In genomic region chr1:15427280-15427666, GRCh38 we compare ENCODE assay signal across 18 cellular contexts. TPM values are rescaled to one million over a fixed set of nuclear protein-coding genes. Genes with fewer than 3 reads are reported as not detected.
DNase-seq lines count a peak whose midpoint lies in the region; ATAC-seq and TF ChIP-seq lines count a peak whose summit lies in the region.
"Had no signal": no experiment of that assay in that cellular context is flagged by ENCODE, and none has a peak within 500 bp of the region (broad histone marks: within the 10 kb centered on the region; RNA-seq: fewer than 3 reads in every experiment).

No MANE protein-coding gene starts in this region.

- no peaks in the 10 kb centered on the region for H3K27me3 ChIP-seq in WERI-Rb-1 (ENCODE audit: insufficient read depth, low read depth, severe bottlenecking)
- H3K27me3 ChIP-seq in prostate gland (replicated peaks; ENCODE audit: insufficient read depth): no peaks in the 10 kb centered on the region
- H3K27me3 ChIP-seq in GM23338 (ENCODE audit: insufficient read depth): no peaks in the 10 kb centered on the region

- H3K79me2 ChIP-seq in GM23338 (replicated peaks; ENCODE audit: insufficient read depth): no peaks in the 10 kb centered on the region

- ATAC-seq in left cardiac atrium (peak; percentile 52 to 60), GM23338 (no peak)

- H3K4me3 ChIP-seq in WERI-Rb-1 (ENCODE audit: low read depth, low read length) (no peak overlapping the region), prostate gland (no peak overlapping the region), GM23338 (no peak overlapping the region)
- H3K4me3 ChIP-seq: psoas muscle had no signal

- H3K36me3 Mint-ChIP-seq in CD14-positive monocyte (peaks cover 64 to 94% of the 10 kb centered on the region in 2 donors), GM23338 (ENCODE audit: low read depth) (no peaks in the 10 kb centered on the region; the same call in 2 of the 3 replicates)

- intact Hi-C loops in CD14-positive monocyte (cut with micrococcal nuclease): no loop called here
- intact Hi-C loops in left cardiac atrium (cut with DNase I): no loop called here
- intact Hi-C loops in prostate gland (cut with DNase I): no loop called here

- H3K9me3 ChIP-seq in WERI-Rb-1 (ENCODE audit: severe bottlenecking) (no peaks in the 10 kb centered on the region), prostate gland (no peaks in the 10 kb centered on the region)
- H3K9me3 ChIP-seq: psoas muscle had no signal

- H3K4me2 ChIP-seq in GM23338: no peak overlapping the region

- TF ChIP-seq CTCF in CD14-positive monocyte (IDR thresholded peaks at IDR 0.05) (no peak), WERI-Rb-1 (IDR thresholded peaks at IDR 0.05; ENCODE audit: low read depth, low read length) (no peak), prostate gland (IDR thresholded peaks at IDR 0.05) (no peak), GM23338 (conservative IDR thresholded peaks at IDR 0.05; ENCODE audit: low read depth in 2 of 2) (no peak)

- H3K4me1 Mint-ChIP-seq in CD14-positive monocyte (peaks cover 54% of the 10 kb centered on the region), GM23338 (peaks cover 10% of the 10 kb centered on the region; the same call in 2 of the 3 replicates)

- H3K4me1 ChIP-seq in prostate gland (replicated peaks) (peaks cover 6% of the 10 kb centered on the region), GM23338 (ENCODE audit: insufficient read depth) (no peaks in the 10 kb centered on the region)
- H3K4me1 ChIP-seq: psoas muscle had no signal

- no peaks in the 10 kb centered on the region for H3K9me2 ChIP-seq in GM23338 (ENCODE audit: insufficient read depth)

- H3K27me3 Mint-ChIP-seq in CD14-positive monocyte (ENCODE audit: low read depth in 3 of 3) (no peaks in the 10 kb centered on the region), GM23338 (ENCODE audit: insufficient read depth, low read depth, poor library complexity) (peaks cover 13% of the 10 kb centered on the region)
- H3K27me3 Mint-ChIP-seq: stimulated activated naive CD8-positive, alpha-beta T cell treated with anti-CD3 and anti-CD28 coated beads, Interleukin-15, Interleukin-2, amounts not matched to agents 100 ng/mL and 50 ng/mL, for 24 hours had no signal

- DNase-seq in CD14-positive monocyte (ENCODE audit: low spot score) (no peak), WERI-Rb-1 (no peak), left cardiac atrium (no peak), prostate gland (ENCODE audit: low spot score) (no peak), GM23338 (ENCODE audit: low spot score) (no peak), NCI-H1694 (lab: John Stamatoyannopoulos, UW) (no peak)
- no peak for DNase-seq in stimulated activated CD4-positive, alpha-beta T cell treated with anti-CD3 and anti-CD28 coated beads, Interleukin-15, amount 100 ng/mL, for 24 hours
- DNase-seq in stimulated activated CD4-positive, alpha-beta T cell treated with anti-CD3 and anti-CD28 coated beads, Interleukin-2, amount 100 ng/mL, for 48 hours: no peak
- DNase-seq: activated effector memory CD4-positive, alpha-beta T cell treated with anti-CD3 and anti-CD28 coated beads, Interleukin-2, amount 50 U/mL, for 16 hours; aorta; COR-L47; H9; NCI-H1436; SHP77 had no signal

- no peaks in the 10 kb centered on the region for H3F3A ChIP-seq in GM23338 (replicated peaks; ENCODE audit: low read depth)

- H3K4me3 Mint-ChIP-seq in CD14-positive monocyte: no peak overlapping the region
- H3K4me3 Mint-ChIP-seq in GM23338: no peak overlapping the region
- H3K4me3 Mint-ChIP-seq: H9; stimulated activated naive CD8-positive, alpha-beta T cell treated with anti-CD3 and anti-CD28 coated beads, Interleukin-15, Interleukin-2, amounts not matched to agents 100 ng/mL and 50 ng/mL, for 24 hours; T-helper 1 cell treated with Interleukin-12 subunit alpha and Interleukin-12 subunit beta and Interleukin-4 antibody, amounts not matched to agents 30 μg/mL and 1 μg/mL, for 36 hours had no signal

- no peak overlapping the region for H2AFZ ChIP-seq in GM23338

- H3K9me3 Mint-ChIP-seq in CD14-positive monocyte (peaks cover 0 to 2% (median 0%) of the 10 kb centered on the region in 7 donors), GM23338 (no peaks in the 10 kb centered on the region)
- H3K9me3 Mint-ChIP-seq: H9; stimulated activated naive CD8-positive, alpha-beta T cell treated with anti-CD3 and anti-CD28 coated beads, Interleukin-15, Interleukin-2, amounts not matched to agents 100 ng/mL and 50 ng/mL, for 24 hours; T-helper 1 cell treated with Interleukin-12 subunit alpha and Interleukin-12 subunit beta and Interleukin-4 antibody, amounts not matched to agents 30 μg/mL and 1 μg/mL, for 36 hours had no signal

- H3K27ac Mint-ChIP-seq in CD14-positive monocyte (peak overlapping the region; percentile 80 to 97 (median 89)), GM23338 (no peak overlapping the region)

- H3K36me3 ChIP-seq in WERI-Rb-1 (peaks cover 75% of the 10 kb centered on the region), prostate gland (no peaks in the 10 kb centered on the region), GM23338 (ENCODE audit: insufficient read depth) (no peaks in the 10 kb centered on the region)

- peak overlapping the region; percentile 31 for H3K27ac ChIP-seq in WERI-Rb-1
- peak overlapping the region; percentile 44 to 62 for H3K27ac ChIP-seq in prostate gland
- H3K27ac ChIP-seq in GM23338 (ENCODE audit: low read depth): no peak overlapping the region
- H3K27ac ChIP-seq: psoas muscle had no signal

- H4K20me1 ChIP-seq in GM23338 (replicated peaks; ENCODE audit: insufficient read depth): no peaks in the 10 kb centered on the region

- WGBS in prostate gland: 34% methylated on average over 6 of the region's 6 CpGs

- no peak for TF ChIP-seq POLR2A in prostate gland (IDR thresholded peaks at IDR 0.05)

TF ChIP-seq in GM23338, 12 proteins besides CTCF, POLR2A, EP300 and RAD21:
- no peak for TF ChIP-seq EZH2 (IDR thresholded peaks at IDR 0.05; ENCODE audit: low read depth, unreplicated experiment)
- TF ChIP-seq STAT1 (IDR thresholded peaks at IDR 0.05; ENCODE audit: unreplicated experiment): no peak
- TF ChIP-seq NANOG (IDR thresholded peaks at IDR 0.05; ENCODE audit: borderline replicate concordance): no peak
- TF ChIP-seq ZNF114 (CRISPR knock-in tag; IDR thresholded peaks at IDR 0.05): no peak
- TF ChIP-seq POLR2AphosphoS5 (IDR thresholded peaks at IDR 0.05; ENCODE audit: low read depth): no peak
- no peak for TF ChIP-seq JUNB (IDR thresholded peaks at IDR 0.05; ENCODE audit: unreplicated experiment)
- no peak for TF ChIP-seq ZNF331 (CRISPR knock-in tag; IDR thresholded peaks at IDR 0.05; ENCODE audit: low read depth)
- no peak for TF ChIP-seq REST (IDR thresholded peaks at IDR 0.05; ENCODE audit: unreplicated experiment)

RNA-seq across cellular contexts. Expression of gene CTRC, which starts 11.0 kb away (rescaled TPM):
- polyA plus RNA-seq in CD14-positive monocyte (not detected), GM23338 (2016; fragmentation: Nextera tagmentation; extraction: Ambion mirVana) (not detected in 2 replicates)
- total RNA-seq in left cardiac atrium (not detected), prostate gland (not detected)
- 0.24 TPM in 1 of 2 replicates, not detected in the other for total RNA-seq in GM23338 (2014; rRNA removed; shearing (Covaris generic))
- total RNA-seq: H9, LHCN-M2 had no signal

RNA-seq across cellular contexts. Expression of gene EFHD2, which starts 17.6 kb away (rescaled TPM):
- 100 to 1,000 TPM; 323 to 329 TPM for polyA plus RNA-seq in CD14-positive monocyte
- total RNA-seq in left cardiac atrium: 10 to 100 TPM; 19.1 to 24.0 TPM
- total RNA-seq in prostate gland: 100 to 1,000 TPM in 1 of 2 donors, 10 to 100 TPM in 1; 69.9 to 281 TPM
- 22.8 and 23.7 TPM in 2 replicates for total RNA-seq in GM23338 (2014; rRNA removed; shearing (Covaris generic))
- polyA plus RNA-seq in GM23338 (2016; fragmentation: Nextera tagmentation; extraction: Ambion mirVana): 19.3 and 22.8 TPM in 2 replicates

RNA-seq across cellular contexts. Expression of gene CELA2A, which starts 29.3 kb away (rescaled TPM):
- polyA plus RNA-seq in CD14-positive monocyte (not detected), GM23338 (2016; fragmentation: Nextera tagmentation; extraction: Ambion mirVana) (not detected in 2 replicates)
- total RNA-seq in left cardiac atrium (not detected), prostate gland (1 to 10 TPM in 1 of 2 donors, not detected in 1; 5.4 TPM)
- total RNA-seq in GM23338 (2014; rRNA removed; shearing (Covaris generic)): not detected in 2 replicates
- total RNA-seq: H9, LHCN-M2 had no signal

RNA-seq across cellular contexts. Expression of gene CELA2B, which starts 48.6 kb away (rescaled TPM):
- polyA plus RNA-seq in CD14-positive monocyte (not detected), GM23338 (2016; fragmentation: Nextera tagmentation; extraction: Ambion mirVana) (not detected in 2 replicates)
- total RNA-seq in left cardiac atrium (not detected), prostate gland (1 to 10 TPM in 1 of 2 donors, not detected in 1; 1.1 TPM)
- total RNA-seq in GM23338 (2014; rRNA removed; shearing (Covaris generic)): not detected in 2 replicates
- total RNA-seq: H9, LHCN-M2 had no signal
- polyA plus RNA-seq: psoas muscle had no signal
